In genomic region chr16:82300374-82300936, GRCh38 we compare ENCODE assay signal across 1 cellular context.
TF ChIP-seq lines count a peak whose summit lies in the region.

No MANE protein-coding gene starts in this region.

TF ChIP-seq in K562, 482 proteins besides CTCF, POLR2A, EP300 and RAD21 (continued from another document):
- no peak for TF ChIP-seq SNAPC5 (CRISPR knock-in tag; IDR thresholded peaks at IDR 0.05)
